Comparison of ENCODE assay signal across 18 cellular contexts in genomic region chrX:112769034-112769433, GRCh38.
DNase-seq lines count a peak whose midpoint lies in the region; ATAC-seq and TF ChIP-seq lines count a peak whose summit lies in the region.
"Had no signal": no experiment of that assay in that cellular context is flagged by ENCODE, and none has a peak within 500 bp of the region (broad histone marks: within the 10 kb centered on the region; RNA-seq: fewer than 3 reads in every experiment).

No MANE protein-coding gene starts in this region.

- no peaks in the 10 kb centered on the region for H4K20me1 ChIP-seq in IMR-90 (ENCODE audit: insufficient read depth, low read length)

- no peak overlapping the region for H3K4ac ChIP-seq in IMR-90 (ENCODE audit: low read depth, low read length)

- H2BK20ac ChIP-seq in IMR-90 (ENCODE audit: low read depth, low read length), result no peak overlapping the region

- H3K27me3 ChIP-seq in IMR-90 (ENCODE audit: control insufficient read depth, insufficient read depth, low read length) (peaks cover 7% of the 10 kb centered on the region), gastrocnemius medialis (no peaks in the 10 kb centered on the region)
- H3K27me3 ChIP-seq: SJSA1 had no signal

- H3K36me3 Mint-ChIP-seq in stimulated activated memory B cell treated with anti-CD40 and anti-IgM and Interleukin-4, amounts not matched to agents 10 μg/mL and 1 μg/mL and 100 μg/mL, for 72 hours, result no peaks in the 10 kb centered on the region
- H3K36me3 Mint-ChIP-seq: CD14-positive monocyte had no signal

- H3K18ac ChIP-seq in IMR-90 (ENCODE audit: low read depth, low read length), result no peak overlapping the region

- H3K9me3 ChIP-seq in IMR-90 (ENCODE audit: control insufficient read depth, insufficient read depth, low read length) (no peaks in the 10 kb centered on the region), gastrocnemius medialis (no peaks in the 10 kb centered on the region)
- H3K9me3 ChIP-seq: SJSA1 had no signal

- H2AK5ac ChIP-seq in IMR-90 (ENCODE audit: low read depth, low read length), result no peak overlapping the region

- no peak overlapping the region for H2BK15ac ChIP-seq in IMR-90 (ENCODE audit: low read depth, low read length)

- H3K9me1 ChIP-seq in IMR-90 (ENCODE audit: insufficient read depth, low read length), result no peaks in the 10 kb centered on the region

- H3K4me3 ChIP-seq in IMR-90 (ENCODE audit: insufficient read depth, low read depth, low read length), result no peak overlapping the region
- H3K4me3 ChIP-seq in gastrocnemius medialis, result no peak overlapping the region
- H3K4me3 ChIP-seq: K562, PC-9, SJSA1 had no signal

- no peaks in the 10 kb centered on the region for H3K79me1 ChIP-seq in IMR-90 (ENCODE audit: low read depth in 1 of 2, low read length in 2 of 2)

- no peak overlapping the region for H3K27ac ChIP-seq in IMR-90 (ENCODE audit: insufficient read depth, low read length)
- H3K27ac ChIP-seq in gastrocnemius medialis, result peak overlapping the region; percentile 5 to 70 (median 30)
- H3K27ac ChIP-seq: PC-9, SJSA1 had no signal

- no peak overlapping the region for H3K27ac Mint-ChIP-seq in stimulated activated memory B cell treated with anti-CD40 and anti-IgM and Interleukin-4, amounts not matched to agents 10 μg/mL and 1 μg/mL and 100 μg/mL, for 72 hours
- H3K27ac Mint-ChIP-seq: CD14-positive monocyte had no signal

- H2BK120ac ChIP-seq in IMR-90 (ENCODE audit: low read depth, low read length), result no peak overlapping the region

- TF ChIP-seq CTCF in IMR-90 (conservative IDR thresholded peaks at IDR 0.05; ENCODE audit: low read depth, low read length), result no peak
- TF ChIP-seq CTCF in gastrocnemius medialis (IDR thresholded peaks at IDR 0.05 in 4 of 5, conservative IDR thresholded peaks at IDR 0.05 in 1 of 5), result no peak

- no peak overlapping the region for H4K91ac ChIP-seq in IMR-90 (ENCODE audit: insufficient read depth, low read depth, low read length)

- CTCF ChIA-PET in IMR-90 (lab: Yijun Ruan, JAX), result no interaction called here

- H3K9me3 Mint-ChIP-seq in stimulated activated memory B cell treated with anti-CD40 and anti-IgM and Interleukin-4, amounts not matched to agents 10 μg/mL and 1 μg/mL and 100 μg/mL, for 72 hours, result no peaks in the 10 kb centered on the region

- POLR2A ChIA-PET in IMR-90 (lab: Charles Lee; ENCODE audit: unreplicated experiment), result no interaction called here

- TF ChIP-seq RAD21 in IMR-90 (IDR thresholded peaks at IDR 0.05; ENCODE audit: low read length), result no peak

- H3K4me1 ChIP-seq in IMR-90 (ENCODE audit: control insufficient read depth, insufficient read depth, low read length), result no peaks in the 10 kb centered on the region
- no peaks in the 10 kb centered on the region for H3K4me1 ChIP-seq in gastrocnemius medialis
- H3K4me1 ChIP-seq: SJSA1 had no signal

- H3K4me2 ChIP-seq in IMR-90 (ENCODE audit: low read depth, low read length), result no peak overlapping the region
- H3K4me2 ChIP-seq: PC-9 had no signal

- H4K5ac ChIP-seq in IMR-90 (ENCODE audit: low read depth, low read length), result no peak overlapping the region

- no peak overlapping the region for H2AK9ac ChIP-seq in IMR-90 (replicated peaks; ENCODE audit: low read depth, low read length, poor library complexity)

- H2AFZ ChIP-seq in IMR-90 (replicated peaks; ENCODE audit: low read length, poor library complexity), result no peak overlapping the region
- H2AFZ ChIP-seq: PC-9 had no signal

- no peak overlapping the region for H3K4me3 Mint-ChIP-seq in stimulated activated memory B cell treated with anti-CD40 and anti-IgM and Interleukin-4, amounts not matched to agents 10 μg/mL and 1 μg/mL and 100 μg/mL, for 72 hours
- H3K4me3 Mint-ChIP-seq: CD14-positive monocyte had no signal

- peaks cover 9% of the 10 kb centered on the region for H3K4me1 Mint-ChIP-seq in stimulated activated memory B cell treated with anti-CD40 and anti-IgM and Interleukin-4, amounts not matched to agents 10 μg/mL and 1 μg/mL and 100 μg/mL, for 72 hours
- H3K4me1 Mint-ChIP-seq: CD14-positive monocyte had no signal

- H3K23ac ChIP-seq in IMR-90 (ENCODE audit: low read depth, low read length), result no peak overlapping the region

- no TSS peak for BruUV-seq in IMR-90 (replicated peaks; lab: Mats Ljungman, UMichigan)

- H2BK5ac ChIP-seq in IMR-90 (ENCODE audit: low read depth, low read length, poor library complexity, severe bottlenecking), result no peak overlapping the region

- no peak overlapping the region for H4K8ac ChIP-seq in IMR-90 (ENCODE audit: low read depth in 2 of 2, low read length in 2 of 2)

- ATAC-seq in IMR-90 (ENCODE audit: low read depth) (no peak), gastrocnemius medialis (peak; percentile 70 to 96), HG03095 (IDR thresholded peaks at IDR 0.05; ENCODE audit: unreplicated experiment) (no peak)
- no peak for ATAC-seq in stimulated activated memory B cell treated with anti-CD40 and anti-IgM and Interleukin-4, amounts not matched to agents 10 μg/mL and 1 μg/mL and 100 μg/mL, for 72 hours
- ATAC-seq: K562 had no signal

- H3K9ac ChIP-seq in IMR-90 (ENCODE audit: low read depth, low read length), result no peak overlapping the region

- DNase-seq in AG20443 (ENCODE audit: low spot score) (peak; percentile 40), IMR-90 (peak; percentile 43), fibroblast of gingiva (ENCODE audit: low read depth) (peak; percentile 1), gastrocnemius medialis (no peak)
- DNase-seq in stimulated activated CD4-positive, alpha-beta T cell treated with anti-CD3 and anti-CD28 coated beads, Interleukin-4, amount 100 ng/mL, for 4 hours, result no peak
- no peak for DNase-seq in activated effector memory CD4-positive, alpha-beta T cell treated with anti-CD3 and anti-CD28 coated beads, Interleukin-2, amount 50 U/mL, for 16 hours
- DNase-seq: GF-D8, H7, NCI-H1417 treated with DMSO at 0.1 percent for 48 hours, NCI-H2029, NCI-H2171, NCI-H748 treated with DMSO at 0.1 percent for 48 hours, PC-9 had no signal

- intact Hi-C loops in IMR-90 (cut with micrococcal nuclease) (no loop called here), gastrocnemius medialis (cut with DNase I; ENCODE audit: low total_unique reads) (loop anchor here (5.0 to 10.0 kb wide), 2 partner anchors 73 to 166 kb away; partner anchors contain the start of gene AMOT)

- no peaks in the 10 kb centered on the region for H3K27me3 Mint-ChIP-seq in stimulated activated memory B cell treated with anti-CD40 and anti-IgM and Interleukin-4, amounts not matched to agents 10 μg/mL and 1 μg/mL and 100 μg/mL, for 72 hours

- H3K36me3 ChIP-seq in IMR-90 (ENCODE audit: control insufficient read depth, insufficient read depth, low read length) (no peaks in the 10 kb centered on the region), gastrocnemius medialis (no peaks in the 10 kb centered on the region)
- H3K36me3 ChIP-seq: SJSA1 had no signal

- dilution Hi-C loops in IMR-90 (cut with HindIII; ENCODE audit: low sequenced_read_pairs, unreplicated experiment), result no loop called here

- no peak overlapping the region for H3K56ac ChIP-seq in IMR-90 (ENCODE audit: extremely low read depth, insufficient read depth, low read length)

- WGBS in IMR-90 (ENCODE audit: extremely low coverage in 2 of 2, insufficient read length in 1 of 2), 2 experiments, result no CpG with 5 or more reads among the region's 3 CpGs

- TF ChIP-seq POLR2A in IMR-90 (IDR thresholded peaks at IDR 0.05; ENCODE audit: low read depth, low read length) (no peak), gastrocnemius medialis (IDR thresholded peaks at IDR 0.05) (no peak)

- in situ Hi-C loops in IMR-90 (cut with MboI; ENCODE audit: low sequenced_read_pairs) (no loop called here), gastrocnemius medialis (cut with MboI; ENCODE audit: low sequenced_read_pairs in 4 of 4) (no loop called here)

- no peak overlapping the region for H3K14ac ChIP-seq in IMR-90 (replicated peaks; ENCODE audit: low read depth, low read length)

TF ChIP-seq in IMR-90, 13 proteins besides CTCF, POLR2A, EP300 and RAD21:
- TF ChIP-seq SMC3 (IDR thresholded peaks at IDR 0.05; ENCODE audit: low read depth, low read length), result no peak
- no peak for TF ChIP-seq MAFK (IDR thresholded peaks at IDR 0.05; ENCODE audit: low read depth, low read length)
- TF ChIP-seq CEBPB (IDR thresholded peaks at IDR 0.05; ENCODE audit: low read depth, low read length), result no peak
- no peak for TF ChIP-seq FOS (IDR thresholded peaks at IDR 0.05; ENCODE audit: low read depth, low read length)
- no peak for TF ChIP-seq MAZ (IDR thresholded peaks at IDR 0.05; ENCODE audit: borderline replicate concordance, low read depth, low read length)
- TF ChIP-seq RFX5 (IDR thresholded peaks at IDR 0.05; ENCODE audit: low read depth, low read length), result no peak
- TF ChIP-seq RCOR1 (IDR thresholded peaks at IDR 0.05; ENCODE audit: insufficient replicate concordance, low read length), result no peak

Comparison
In these comparisons a context has a peak if more than half of its experiments do, and no peak if none do; other contexts are left out.
1. DNase-seq: peak in AG20443 (single experiment), IMR-90 (single experiment) and fibroblast of gingiva (single experiment); none in gastrocnemius medialis (0 of 2), stimulated activated CD4-positive, alpha-beta T cell treated with anti-CD3 and anti-CD28 coated beads, Interleukin-4, amount 100 ng/mL, for 4 hours (0 of 2) and activated effector memory CD4-positive, alpha-beta T cell treated with anti-CD3 and anti-CD28 coated beads, Interleukin-2, amount 50 U/mL, for 16 hours (single experiment).
2. ATAC-seq: peak in gastrocnemius medialis (2 of 2); none in IMR-90 (single experiment), HG03095 (single experiment) and stimulated activated memory B cell treated with anti-CD40 and anti-IgM and Interleukin-4, amounts not matched to agents 10 μg/mL and 1 μg/mL and 100 μg/mL, for 72 hours (single experiment).